ENCODE assay signal across 36 cellular contexts in genomic region chr1:157982111-157982510, GRCh38. TPM values are rescaled to one million over a fixed set of nuclear protein-coding genes. Genes with fewer than 3 reads are reported as not detected.
"Had no signal": no experiment of that assay in that cellular context is flagged by ENCODE, and none has a peak within 500 bp of the region (broad histone marks: within the 10 kb centered on the region; RNA-seq: fewer than 3 reads in every experiment).

No MANE protein-coding gene starts in this region.

- DNase-seq: activated effector memory CD4-positive, alpha-beta T cell treated with anti-CD3 and anti-CD28 coated beads, Interleukin-2, amount 50 U/mL, for 16 hours; activated effector memory CD4-positive, alpha-beta T cell treated with Interleukin-2 at 50 U/mL for 16 hours; activated gamma-delta T cell; activated naive CD4-positive, alpha-beta T cell; activated naive CD4-positive, alpha-beta T cell treated with anti-CD3 and anti-CD28 coated beads for 36 hours; activated naive CD4-positive, alpha-beta T cell treated with anti-CD3 and anti-CD28 coated beads, Interleukin-2, amount 10 ng/mL, durations not matched to agents 7 days and 5 days; activated naive CD4-positive, alpha-beta T cell treated with anti-CD3 and anti-CD28 coated beads, Interleukin-2, amount 50 U/mL, for 16 hours; activated naive CD4-positive, alpha-beta T cell treated with Interleukin-2 at 50 U/mL for 16 hours; activated naive CD8-positive, alpha-beta T cell treated with anti-CD3 and anti-CD28 coated beads for 36 hours; activated naive CD8-positive, alpha-beta T cell treated with anti-CD3 and anti-CD28 coated beads, Interleukin-2, amount 10 ng/mL, durations not matched to agents 7 days and 5 days; activated naive CD8-positive, alpha-beta T cell treated with anti-CD3 and anti-CD28 coated beads, Interleukin-2, amount 50 U/mL, for 24 hours; activated T-cell treated with anti-CD3 and anti-CD28 coated beads, Interleukin-2, amount 50 U/mL, for 24 hours; activated T-cell treated with anti-CD3 and anti-CD28 coated beads, Interleukin-2, amount 50 U/mL, for 4 hours; activated T-cell treated with anti-CD3 and anti-CD28 coated beads, Interleukin-2, amount 50 U/mL, for 48 hours; activated T-cell treated with anti-CD3 and anti-CD28 coated beads, Interleukin-2, amount 50 U/mL, for 72 hours; adrenal gland; amniotic stem cell; amygdala; anterior cingulate cortex; aorta; body of pancreas; brain microvascular endothelial cell; caudate nucleus; central memory CD4-positive, alpha-beta T cell; cerebellar nuclear complex had no signal

- H3K27ac Mint-ChIP-seq: activated naive CD4-positive, alpha-beta T cell treated with anti-CD3 and anti-CD28 coated beads for 36 hours; activated naive CD4-positive, alpha-beta T cell treated with anti-CD3 and anti-CD28 coated beads, Interleukin-2, amount 10 ng/mL, durations not matched to agents 7 days and 5 days; activated naive CD4-positive, alpha-beta T cell treated with anti-CD3 and anti-CD28 coated beads, Interleukin-2, amount 50 U/mL, for 72 hours; activated naive CD8-positive, alpha-beta T cell; activated naive CD8-positive, alpha-beta T cell treated with anti-CD3 and anti-CD28 coated beads for 36 hours; activated naive CD8-positive, alpha-beta T cell treated with anti-CD3 and anti-CD28 coated beads, Interleukin-2, amount 10 ng/mL, durations not matched to agents 7 days and 5 days; activated naive CD8-positive, alpha-beta T cell treated with anti-CD3 and anti-CD28 coated beads, Interleukin-2, amount 50 U/mL, for 24 hours; activated T-cell treated with anti-CD3 and anti-CD28 coated beads, Interleukin-2, amount 50 U/mL, for 24 hours; activated T-cell treated with anti-CD3 and anti-CD28 coated beads, Interleukin-2, amount 50 U/mL, for 72 hours; activated T-helper 1 cell treated with anti-CD3 and anti-CD28 coated beads, Interleukin-12 subunit alpha, Interleukin-12 subunit beta, Interleukin-2, Interleukin-4 antibody, amounts not matched to agents 30 ng/mL and 10 ng/mL and 1 ng/mL, durations not matched to agents 14 hours and 24 hours and 36 hours; activated T-helper 17 cell treated with anti-CD3 and anti-CD28 coated beads, Interleukin-2, amount 50 U/mL, for 72 hours; activated T-helper 2 cell treated with anti-CD3 and anti-CD28 coated beads, Interferon-gamma antibody, Interleukin-2, Interleukin-4, amounts not matched to agents 10 μg/mL and 5 μg/mL and 100 μg/mL, durations not matched to agents 14 hours and 24 hours and 36 hours; brain had no signal

- H3K4me3 ChIP-seq: adrenal gland, ascending aorta, body of pancreas, breast epithelium, cardiac muscle cell had no signal

- H3K36me3 ChIP-seq: adrenal gland, ascending aorta, brain microvascular endothelial cell, breast epithelium, cardiac muscle cell had no signal

- H3K9me3 ChIP-seq: adrenal gland, ascending aorta, body of pancreas, breast epithelium had no signal

- H3K4me1 Mint-ChIP-seq: activated naive CD4-positive, alpha-beta T cell treated with anti-CD3 and anti-CD28 coated beads, Interleukin-2, amount 10 ng/mL, durations not matched to agents 7 days and 5 days; activated naive CD4-positive, alpha-beta T cell treated with anti-CD3 and anti-CD28 coated beads, Interleukin-2, amount 50 U/mL, for 24 hours; activated naive CD8-positive, alpha-beta T cell treated with anti-CD3 and anti-CD28 coated beads, Interleukin-2, amount 10 ng/mL, durations not matched to agents 7 days and 5 days; activated naive CD8-positive, alpha-beta T cell treated with anti-CD3 and anti-CD28 coated beads, Interleukin-2, amount 50 U/mL, for 24 hours; activated T-helper 17 cell treated with anti-CD3 and anti-CD28 coated beads, Interleukin-2, amount 50 U/mL, for 72 hours; brain; central memory CD8-positive, alpha-beta T cell had no signal

- H3K36me3 Mint-ChIP-seq: activated naive CD4-positive, alpha-beta T cell treated with anti-CD3 and anti-CD28 coated beads, Interleukin-2, amount 10 ng/mL, durations not matched to agents 7 days and 5 days; activated naive CD4-positive, alpha-beta T cell treated with anti-CD3 and anti-CD28 coated beads, Interleukin-2, amount 50 U/mL, for 24 hours; activated naive CD4-positive, alpha-beta T cell treated with anti-CD3 and anti-CD28 coated beads, Interleukin-2, amount 50 U/mL, for 72 hours; activated naive CD8-positive, alpha-beta T cell; activated naive CD8-positive, alpha-beta T cell treated with anti-CD3 and anti-CD28 coated beads for 36 hours; activated naive CD8-positive, alpha-beta T cell treated with anti-CD3 and anti-CD28 coated beads, Interleukin-2, amount 10 ng/mL, durations not matched to agents 7 days and 5 days; brain had no signal

- H3K27me3 ChIP-seq: ascending aorta, body of pancreas, brain microvascular endothelial cell, cardiac muscle cell had no signal

- H3K9me3 Mint-ChIP-seq: activated naive CD4-positive, alpha-beta T cell treated with anti-CD3 and anti-CD28 coated beads for 36 hours; activated naive CD4-positive, alpha-beta T cell treated with anti-CD3 and anti-CD28 coated beads, Interleukin-2, amount 10 ng/mL, durations not matched to agents 7 days and 5 days; activated naive CD4-positive, alpha-beta T cell treated with anti-CD3 and anti-CD28 coated beads, Interleukin-2, amount 50 U/mL, for 24 hours; activated naive CD4-positive, alpha-beta T cell treated with anti-CD3 and anti-CD28 coated beads, Interleukin-2, amount 50 U/mL, for 72 hours; activated naive CD8-positive, alpha-beta T cell treated with anti-CD3 and anti-CD28 coated beads for 36 hours; activated naive CD8-positive, alpha-beta T cell treated with anti-CD3 and anti-CD28 coated beads, Interleukin-2, amount 10 ng/mL, durations not matched to agents 7 days and 5 days; activated naive CD8-positive, alpha-beta T cell treated with anti-CD3 and anti-CD28 coated beads, Interleukin-2, amount 50 U/mL, for 24 hours; activated T-cell treated with anti-CD3 and anti-CD28 coated beads, Interleukin-2, amount 50 U/mL, for 24 hours; activated T-cell treated with anti-CD3 and anti-CD28 coated beads, Interleukin-2, amount 50 U/mL, for 4 hours; activated T-cell treated with anti-CD3 and anti-CD28 coated beads, Interleukin-2, amount 50 U/mL, for 72 hours; activated T-helper 1 cell treated with anti-CD3 and anti-CD28 coated beads, Interleukin-12 subunit alpha, Interleukin-12 subunit beta, Interleukin-2, Interleukin-4 antibody, amounts not matched to agents 30 ng/mL and 10 ng/mL and 1 ng/mL, durations not matched to agents 14 hours and 24 hours and 36 hours; activated T-helper 17 cell treated with anti-CD3 and anti-CD28 coated beads, Interleukin-2, amount 50 U/mL, for 72 hours; activated T-helper 2 cell treated with anti-CD3 and anti-CD28 coated beads, Interferon-gamma antibody, Interleukin-2, Interleukin-4, amounts not matched to agents 10 μg/mL and 5 μg/mL and 100 μg/mL, durations not matched to agents 14 hours and 24 hours and 36 hours; brain; central memory CD8-positive, alpha-beta T cell had no signal

- H3K4me1 ChIP-seq: adrenal gland, ascending aorta, body of pancreas, breast epithelium had no signal

- H3K27ac ChIP-seq: adrenal gland, ascending aorta, body of pancreas, brain microvascular endothelial cell, breast epithelium, cardiac muscle cell had no signal

- H3K4me3 Mint-ChIP-seq: activated naive CD4-positive, alpha-beta T cell treated with anti-CD3 and anti-CD28 coated beads for 36 hours; activated naive CD4-positive, alpha-beta T cell treated with anti-CD3 and anti-CD28 coated beads, Interleukin-2, amount 10 ng/mL, durations not matched to agents 7 days and 5 days; activated naive CD4-positive, alpha-beta T cell treated with anti-CD3 and anti-CD28 coated beads, Interleukin-2, amount 50 U/mL, for 24 hours; activated naive CD8-positive, alpha-beta T cell; activated naive CD8-positive, alpha-beta T cell treated with anti-CD3 and anti-CD28 coated beads for 36 hours; activated naive CD8-positive, alpha-beta T cell treated with anti-CD3 and anti-CD28 coated beads, Interleukin-2, amount 10 ng/mL, durations not matched to agents 7 days and 5 days; activated naive CD8-positive, alpha-beta T cell treated with anti-CD3 and anti-CD28 coated beads, Interleukin-2, amount 50 U/mL, for 24 hours; activated T-cell treated with anti-CD3 and anti-CD28 coated beads, Interleukin-2, amount 50 U/mL, for 24 hours; activated T-cell treated with anti-CD3 and anti-CD28 coated beads, Interleukin-2, amount 50 U/mL, for 4 hours; activated T-cell treated with anti-CD3 and anti-CD28 coated beads, Interleukin-2, amount 50 U/mL, for 72 hours; activated T-helper 1 cell treated with anti-CD3 and anti-CD28 coated beads, Interleukin-12 subunit alpha, Interleukin-12 subunit beta, Interleukin-2, Interleukin-4 antibody, amounts not matched to agents 30 ng/mL and 10 ng/mL and 1 ng/mL, durations not matched to agents 14 hours and 24 hours and 36 hours; activated T-helper 17 cell treated with anti-CD3 and anti-CD28 coated beads, Interleukin-2, amount 50 U/mL, for 72 hours; brain; central memory CD8-positive, alpha-beta T cell had no signal

RNA-seq across cellular contexts. Expression of gene KIRREL1, which starts 11.3 kb away (rescaled TPM):
- total RNA-seq: activated naive CD8-positive, alpha-beta T cell treated with anti-CD3 and anti-CD28 coated beads, Interleukin-2, amount 10 ng/mL, durations not matched to agents 7 days and 5 days; activated T-cell treated with anti-CD3 and anti-CD28 coated beads, Interleukin-2, amount 50 U/mL, for 72 hours; activated T-helper 1 cell treated with anti-CD3 and anti-CD28 coated beads, Interleukin-12 subunit alpha, Interleukin-12 subunit beta, Interleukin-2, Interleukin-4 antibody, amounts not matched to agents 30 ng/mL and 10 ng/mL and 1 ng/mL, durations not matched to agents 14 hours and 24 hours and 36 hours; activated T-helper 2 cell treated with anti-CD3 and anti-CD28 coated beads, Interferon-gamma antibody, Interleukin-2, Interleukin-4, amounts not matched to agents 10 μg/mL and 5 μg/mL and 100 μg/mL, durations not matched to agents 14 hours and 24 hours and 36 hours had no signal
